8 cellular contexts compared by ENCODE assay signal in the genomic region with DNA sequence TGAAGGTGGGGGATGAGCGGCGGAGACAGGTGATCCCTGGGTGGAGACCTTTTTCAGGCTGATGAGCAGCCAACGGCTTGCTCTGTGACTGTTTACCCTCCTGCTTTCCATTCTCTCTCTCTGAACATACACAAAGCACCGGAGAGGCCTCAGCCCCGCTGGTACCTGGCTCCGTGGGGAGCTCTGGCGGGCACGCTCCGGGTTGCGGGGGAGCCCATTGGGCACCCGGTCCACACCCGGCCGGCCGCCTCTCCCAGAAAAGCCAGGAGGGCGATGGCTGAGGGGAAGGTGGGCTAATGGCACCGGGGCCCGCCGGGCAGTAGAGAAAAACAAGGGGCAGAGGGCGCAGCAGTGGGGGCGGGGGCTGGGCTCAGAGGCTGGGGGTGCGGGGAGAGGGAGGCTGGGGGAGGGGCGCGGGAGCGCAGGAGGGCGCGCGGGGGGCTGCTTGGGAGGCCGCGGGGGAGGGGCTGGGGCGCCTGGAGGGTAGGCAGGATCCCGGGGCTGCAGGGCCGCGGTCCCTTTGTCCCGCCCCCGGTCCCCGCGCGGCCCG. TPM values are rescaled to one million over a fixed set of nuclear protein-coding genes. Genes with fewer than 3 reads are reported as not detected.
DNase-seq lines count a peak whose midpoint lies in the region; ATAC-seq and TF ChIP-seq lines count a peak whose summit lies in the region.

No MANE protein-coding gene starts in this region.

- H3K27ac ChIP-seq in C4-2B (peak overlapping the region; percentile 84), duodenal mucosa (ENCODE audit: low read depth, low read length) (peak overlapping the region; percentile 70)

- H3K27me3 ChIP-seq in duodenal mucosa (ENCODE audit: control insufficient read depth in 1 of 2, insufficient read depth in 2 of 2, low read length in 2 of 2): no peaks in the 10 kb centered on the region

- H3K9me3 ChIP-seq in duodenal mucosa (ENCODE audit: control insufficient read depth in 1 of 2, low read length in 2 of 2): no peaks in the 10 kb centered on the region

- peaks cover 12 to 20% of the 10 kb centered on the region in 2 donors for H3K4me1 ChIP-seq in duodenal mucosa (ENCODE audit: control insufficient read depth in 1 of 2, insufficient read depth in 2 of 2, low read length in 2 of 2)

- peaks cover 14 to 24% of the 10 kb centered on the region in 2 donors for H3K36me3 ChIP-seq in duodenal mucosa (ENCODE audit: control insufficient read depth in 1 of 2, insufficient read depth in 2 of 2, low read length in 2 of 2)

- H3K9ac ChIP-seq in duodenal mucosa (ENCODE audit: low read depth in 1 of 2, low read length in 2 of 2): peak overlapping the region; percentile 82 to 87

- peak overlapping the region; percentile 79 to 85 for H3K4me3 ChIP-seq in duodenal mucosa (ENCODE audit: low read depth in 1 of 2, low read length in 2 of 2)

- ATAC-seq in GM21390 (IDR thresholded peaks at IDR 0.05; ENCODE audit: unreplicated experiment) (peak; percentile 6), GM21447 (IDR thresholded peaks at IDR 0.05; ENCODE audit: unreplicated experiment) (no peak)

- TF ChIP-seq CTCF in C4-2B (conservative IDR thresholded peaks at IDR 0.05): no peak

- DNase-seq in RPMI8226 (peak; percentile 30), midbrain (lab: John Stamatoyannopoulos, UW) (peak; percentile 51), ureter (ENCODE audit: low spot score) (peak; percentile 63), activated gamma-delta T cell treated with Interleukin-2 at 50 U/mL for 16 hours (no peak)

RNA-seq across cellular contexts. Expression of a gene that starts 0.4 kb away (rescaled TPM):
- 142 TPM for total RNA-seq in ureter

RNA-seq across cellular contexts. Expression of a gene that starts 30.7 kb away (rescaled TPM):
- 1,884 TPM for total RNA-seq in ureter

RNA-seq across cellular contexts. Expression of a gene that starts 32.9 kb away (rescaled TPM):
- 48.8 TPM for total RNA-seq in ureter

RNA-seq across cellular contexts. Expression of a gene that starts 35.3 kb away (rescaled TPM):
- total RNA-seq in ureter: 27.9 TPM

RNA-seq across cellular contexts. Expression of a gene that starts 36.5 kb away (rescaled TPM):
- 37.8 TPM for total RNA-seq in ureter
